In the genomic region with DNA sequence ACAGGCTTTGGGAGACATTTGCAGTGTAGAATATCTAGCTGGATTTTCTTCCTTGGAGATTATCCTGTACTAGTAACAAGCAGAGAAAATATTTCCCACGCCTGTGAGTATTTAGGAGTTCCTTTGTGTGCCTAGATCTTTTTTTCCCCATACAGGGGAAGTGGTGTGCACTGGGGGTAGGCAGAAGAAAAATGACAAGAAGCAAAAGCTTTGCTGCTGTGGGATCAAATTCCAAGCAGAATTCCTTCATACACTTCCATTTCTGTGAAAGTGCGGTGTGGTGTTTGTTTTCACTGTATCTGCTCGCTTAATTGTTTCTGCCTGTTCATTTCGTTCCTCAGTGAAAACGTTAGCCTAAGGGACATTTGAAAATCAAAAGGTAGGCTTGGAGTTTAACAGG, we compare ENCODE assay signal across 1 cellular context.
TF ChIP-seq lines count a peak whose summit lies in the region.

No MANE protein-coding gene starts in this region.

TF ChIP-seq in WTC11, 78 proteins besides CTCF, POLR2A, EP300 and RAD21 (continued from another document):
- TF ChIP-seq ATF6 (CRISPR knock-in tag; IDR thresholded peaks at IDR 0.05) = no peak
